ENCODE assay signal across 1 cellular context in the genomic region with DNA sequence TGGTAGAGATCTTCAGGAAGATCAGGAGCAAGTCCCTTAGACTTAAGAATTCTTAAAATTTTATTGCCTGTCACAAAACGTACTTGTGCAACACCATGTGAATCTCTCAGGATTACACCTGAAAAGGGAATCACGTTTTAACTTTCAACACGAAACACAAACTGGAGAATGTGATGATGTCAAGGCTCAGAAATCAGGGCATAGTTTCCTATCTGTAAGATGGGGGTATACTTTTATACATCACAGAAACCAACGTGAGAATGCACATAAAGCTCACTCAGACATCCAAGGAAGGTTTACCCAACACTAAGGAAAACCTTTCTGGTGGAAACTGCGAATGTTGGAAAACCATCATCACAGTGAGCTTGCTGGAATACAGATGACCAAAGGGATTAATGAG.
TF ChIP-seq lines count a peak whose summit lies in the region.

No MANE protein-coding gene starts in this region.

TF ChIP-seq in HepG2, 621 proteins besides CTCF, POLR2A, EP300 and RAD21:
- TF ChIP-seq ZNF773 (CRISPR knock-in tag; IDR thresholded peaks at IDR 0.05; ENCODE audit: borderline replicate concordance): no peak
- TF ChIP-seq, protein P1, sequence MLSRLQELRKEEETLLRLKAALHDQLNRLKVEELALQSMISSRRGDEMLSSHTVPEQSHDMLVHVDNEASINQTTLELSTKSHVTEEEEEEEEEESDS (CRISPR knock-in tag; IDR thresholded peaks at IDR 0.05; ENCODE audit: borderline replicate concordance): no peak
- TF ChIP-seq CCDC6 (CRISPR knock-in tag; IDR thresholded peaks at IDR 0.05): no peak
- no peak for TF ChIP-seq ZNF614 (CRISPR knock-in tag; IDR thresholded peaks at IDR 0.05; ENCODE audit: borderline replicate concordance)
- no peak for TF ChIP-seq MIXL1 (CRISPR knock-in tag; IDR thresholded peaks at IDR 0.05)
- TF ChIP-seq ZNF547 (CRISPR knock-in tag; IDR thresholded peaks at IDR 0.05): no peak
- TF ChIP-seq EZH2 (conservative IDR thresholded peaks at IDR 0.05; ENCODE audit: low read depth, low read length): no peak
- no peak for TF ChIP-seq RARA (CRISPR knock-in tag; IDR thresholded peaks at IDR 0.05)
- no peak for TF ChIP-seq TOE1 (CRISPR knock-in tag; IDR thresholded peaks at IDR 0.05)
- TF ChIP-seq, protein P2, sequence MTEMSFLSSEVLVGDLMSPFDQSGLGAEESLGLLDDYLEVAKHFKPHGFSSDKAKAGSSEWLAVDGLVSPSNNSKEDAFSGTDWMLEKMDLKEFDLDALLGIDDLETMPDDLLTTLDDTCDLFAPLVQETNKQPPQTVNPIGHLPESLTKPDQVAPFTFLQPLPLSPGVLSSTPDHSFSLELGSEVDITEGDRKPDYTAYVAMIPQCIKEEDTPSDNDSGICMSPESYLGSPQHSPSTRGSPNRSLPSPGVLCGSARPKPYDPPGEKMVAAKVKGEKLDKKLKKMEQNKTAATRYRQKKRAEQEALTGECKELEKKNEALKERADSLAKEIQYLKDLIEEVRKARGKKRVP (CRISPR knock-in tag; IDR thresholded peaks at IDR 0.05): no peak
- TF ChIP-seq MATR3 (CRISPR knock-in tag; IDR thresholded peaks at IDR 0.05): no peak
- TF ChIP-seq CC2D1A (CRISPR knock-in tag; IDR thresholded peaks at IDR 0.05): no peak
- TF ChIP-seq, protein P3, sequence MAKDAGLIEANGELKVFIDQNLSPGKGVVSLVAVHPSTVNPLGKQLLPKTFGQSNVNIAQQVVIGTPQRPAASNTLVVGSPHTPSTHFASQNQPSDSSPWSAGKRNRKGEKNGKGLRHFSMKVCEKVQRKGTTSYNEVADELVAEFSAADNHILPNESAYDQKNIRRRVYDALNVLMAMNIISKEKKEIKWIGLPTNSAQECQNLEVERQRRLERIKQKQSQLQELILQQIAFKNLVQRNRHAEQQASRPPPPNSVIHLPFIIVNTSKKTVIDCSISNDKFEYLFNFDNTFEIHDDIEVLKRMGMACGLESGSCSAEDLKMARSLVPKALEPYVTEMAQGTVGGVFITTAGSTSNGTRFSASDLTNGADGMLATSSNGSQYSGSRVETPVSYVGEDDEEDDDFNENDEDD (CRISPR knock-in tag; IDR thresholded peaks at IDR 0.05; ENCODE audit: borderline replicate concordance): no peak
- TF ChIP-seq HBP1 (CRISPR knock-in tag; IDR thresholded peaks at IDR 0.05; ENCODE audit: low read depth): no peak
- no peak for TF ChIP-seq ZNF768 (CRISPR knock-in tag; IDR thresholded peaks at IDR 0.05)
- TF ChIP-seq KDM5B (CRISPR knock-in tag; IDR thresholded peaks at IDR 0.05; ENCODE audit: borderline replicate concordance): no peak
- no peak for TF ChIP-seq HDAC1 (CRISPR knock-in tag; IDR thresholded peaks at IDR 0.05)
